16 cellular contexts compared by ENCODE assay signal in the genomic region with DNA sequence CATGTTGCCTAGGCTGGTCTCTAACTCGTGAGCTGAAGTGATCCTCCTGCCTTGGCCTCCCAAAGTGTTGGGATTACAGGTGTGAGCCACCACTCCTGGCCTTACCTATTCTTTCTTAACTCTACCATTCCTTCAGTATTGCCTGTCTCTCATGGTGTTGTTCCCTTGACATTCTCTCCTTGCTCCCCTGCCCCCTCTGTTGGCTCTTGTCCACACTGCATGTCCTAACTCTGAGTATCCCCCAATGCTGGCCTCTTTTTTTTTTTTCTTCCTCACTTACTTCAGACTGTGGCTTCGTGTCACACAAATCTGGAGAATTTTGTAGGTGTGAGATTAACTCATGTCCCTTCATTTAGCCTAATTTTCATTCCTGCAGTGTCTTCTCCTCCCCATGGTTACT. TPM values are rescaled to one million over a fixed set of nuclear protein-coding genes. Genes with fewer than 3 reads are reported as not detected.
DNase-seq lines count a peak whose midpoint lies in the region; ATAC-seq, FAIRE-seq and TF ChIP-seq lines count a peak whose summit lies in the region.
"Had no signal": no experiment of that assay in that cellular context is flagged by ENCODE, and none has a peak within 500 bp of the region (broad histone marks: within the 10 kb centered on the region; RNA-seq: fewer than 3 reads in every experiment).

No MANE protein-coding gene starts in this region.

- no peak overlapping the region for H4K5ac ChIP-seq in H9 (ENCODE audit: insufficient read length, low read depth, low read length)

- H3K56ac ChIP-seq in H9 (ENCODE audit: insufficient read length, low read depth, low read length) = no peak overlapping the region

- no peak for FAIRE-seq in keratinocyte (lab: Jason Lieb, UNC)
- FAIRE-seq: K562 had no signal

- H3K9me3 Mint-ChIP-seq in Calu3 (ENCODE audit: low read depth, unreplicated experiment) (no peaks in the 10 kb centered on the region), H9 (peaks cover 55 to 59% of the 10 kb centered on the region in 2 experiments)

- no peak overlapping the region for H3K4me3 ChIP-seq in WERI-Rb-1 (ENCODE audit: low read depth, low read length)
- H3K4me3 ChIP-seq in keratinocyte (ENCODE audit: control insufficient read depth in 2 of 3, extremely low read depth in 1 of 3, insufficient read depth in 2 of 3, low read depth in 1 of 3, low read length in 3 of 3) = no peak overlapping the region
- H3K4me3 ChIP-seq: BLaER1, heart right ventricle, K562, ovary had no signal

- no peak overlapping the region for H2BK12ac ChIP-seq in H9 (ENCODE audit: insufficient read length, low read depth, low read length)

- no peaks in the 10 kb centered on the region for H3K36me3 ChIP-seq in WERI-Rb-1
- H3K36me3 ChIP-seq in keratinocyte (ENCODE audit: control insufficient read depth in 2 of 2, extremely low read depth in 1 of 2, insufficient read depth in 2 of 2, low read length in 2 of 2) = no peaks in the 10 kb centered on the region
- H3K36me3 ChIP-seq: BLaER1, heart right ventricle, ovary had no signal

- no peaks in the 10 kb centered on the region for H3K79me2 ChIP-seq in H9 (ENCODE audit: insufficient read depth, low read length)
- H3K79me2 ChIP-seq in keratinocyte (ENCODE audit: control insufficient read depth, insufficient read depth, low read length) = no peaks in the 10 kb centered on the region

- H3K18ac ChIP-seq in H9 (ENCODE audit: insufficient read length, low read depth, low read length) = no peak overlapping the region

- H2BK120ac ChIP-seq in H9 (ENCODE audit: low read depth, low read length, poor library complexity, severe bottlenecking) = no peak overlapping the region

- H3K27me3 ChIP-seq in H9 (ENCODE audit: insufficient read depth, low read length) (no peaks in the 10 kb centered on the region), WERI-Rb-1 (ENCODE audit: insufficient read depth, low read depth, severe bottlenecking) (peaks cover 8% of the 10 kb centered on the region), keratinocyte (ENCODE audit: control insufficient read depth, extremely low read depth, insufficient read depth, low read length) (no peaks in the 10 kb centered on the region)
- H3K27me3 ChIP-seq: heart right ventricle, ovary had no signal

- no peak overlapping the region for H2AFZ ChIP-seq in H9 (ENCODE audit: low read length)
- no peak overlapping the region for H2AFZ ChIP-seq in keratinocyte (ENCODE audit: control insufficient read depth, low read length)

- H3K27ac Mint-ChIP-seq in Calu3 (ENCODE audit: unreplicated experiment) (no peak overlapping the region), H9 (no peak overlapping the region)
- H3K27ac Mint-ChIP-seq: stimulated activated effector memory CD8-positive, alpha-beta T cell treated with anti-CD3 and anti-CD28 coated beads, Interleukin-12 subunit alpha, Interleukin-12 subunit beta, amount 100 ng/mL, for 72 hours had no signal

- H3K9me1 ChIP-seq in keratinocyte (ENCODE audit: control insufficient read depth, extremely low read depth, insufficient read depth, low read length) = no peaks in the 10 kb centered on the region

- H2BK5ac ChIP-seq in H9 (ENCODE audit: insufficient read length, low read length) = no peak overlapping the region

- H3K9me3 ChIP-seq in H9 (ENCODE audit: control insufficient read depth, low read depth, low read length) = no peaks in the 10 kb centered on the region
- no peaks in the 10 kb centered on the region for H3K9me3 ChIP-seq in WERI-Rb-1 (ENCODE audit: severe bottlenecking)
- H3K9me3 ChIP-seq in keratinocyte (ENCODE audit: control insufficient read depth, low read depth, low read length) = no peaks in the 10 kb centered on the region
- H3K9me3 ChIP-seq: ovary had no signal

- H3K9ac ChIP-seq in H9 (ENCODE audit: extremely low read depth, insufficient read length, low read length) = no peak overlapping the region
- no peak overlapping the region for H3K9ac ChIP-seq in keratinocyte (ENCODE audit: control insufficient read depth, extremely low read depth, insufficient read depth, low read length)
- H3K9ac ChIP-seq: BLaER1 had no signal

- TF ChIP-seq CTCF in Calu3 (IDR thresholded peaks at IDR 0.05; ENCODE audit: unreplicated experiment) = peak; percentile 26
- TF ChIP-seq CTCF in H9 (conservative IDR thresholded peaks at IDR 0.05) = peak; percentile 59
- TF ChIP-seq CTCF in WERI-Rb-1 (IDR thresholded peaks at IDR 0.05; ENCODE audit: low read depth, low read length) = peak; percentile 38; the same call in 1 of the 2 replicates
- peak in 2 of 3 experiments; percentile 16 to 35 for TF ChIP-seq CTCF in keratinocyte (optimal IDR thresholded peaks at IDR 0.05 in 1 of 3, IDR thresholded peaks at IDR 0.05 in 1 of 3, conservative IDR thresholded peaks at IDR 0.05 in 1 of 3; ENCODE audit: extremely low read depth in 1 of 3, insufficient read depth in 2 of 3, low read length in 3 of 3)

- H3K14ac ChIP-seq in H9 (ENCODE audit: insufficient read depth, low read length) = no peak overlapping the region

- DNase-seq in Calu3 (peak; percentile 54), H9 (peak; percentile 56), WERI-Rb-1 (peak; percentile 20), keratinocyte (ENCODE audit: low read depth, low spot score) (no peak), GOT3 (lab: John Stamatoyannopoulos, UW) (no peak)
- DNase-seq in activated effector memory CD4-positive, alpha-beta T cell treated with anti-CD3 and anti-CD28 coated beads, Interleukin-2, amount 50 U/mL, for 16 hours = no peak
- DNase-seq: amniotic stem cell, heart right ventricle, NCI-H2107, ovary had no signal

- H3K36me3 Mint-ChIP-seq in Calu3 (ENCODE audit: insufficient read depth, unreplicated experiment) (no peaks in the 10 kb centered on the region), H9 (ENCODE audit: insufficient read depth in 1 of 3, low read depth in 3 of 3) (no peaks in the 10 kb centered on the region; a peak in 1 of 7 replicates)
- H3K36me3 Mint-ChIP-seq: stimulated activated effector memory CD8-positive, alpha-beta T cell treated with anti-CD3 and anti-CD28 coated beads, Interleukin-12 subunit alpha, Interleukin-12 subunit beta, amount 100 ng/mL, for 72 hours had no signal

- no peak overlapping the region for H3K4me2 ChIP-seq in H9 (ENCODE audit: insufficient read depth, insufficient read length, low read length)
- no peak overlapping the region for H3K4me2 ChIP-seq in keratinocyte (ENCODE audit: control insufficient read depth, extremely low read depth, insufficient read depth, low read depth, low read length)
- H3K4me2 ChIP-seq: BLaER1 had no signal

- H3K23ac ChIP-seq in H9 (ENCODE audit: insufficient read length, low read depth, low read length) = no peak overlapping the region

- ATAC-seq in GM21619 (IDR thresholded peaks at IDR 0.05; ENCODE audit: unreplicated experiment) (no peak), GM21529 (IDR thresholded peaks at IDR 0.05; ENCODE audit: unreplicated experiment) (no peak)
- ATAC-seq: heart right ventricle; K562; stimulated activated effector memory CD8-positive, alpha-beta T cell treated with anti-CD3 and anti-CD28 coated beads, Interleukin-12 subunit alpha, Interleukin-12 subunit beta, amount 100 ng/mL, for 72 hours had no signal

- CTCF ChIA-PET in Calu3 (lab: Charles Lee) = no interaction called here

- BruUV-seq in Calu3 (replicated peaks; lab: Mats Ljungman, UMichigan) = no TSS peak

- H3K27ac ChIP-seq in H9 (ENCODE audit: insufficient read length, low read depth, low read length) (no peak overlapping the region), WERI-Rb-1 (no peak overlapping the region), keratinocyte (ENCODE audit: control insufficient read depth, insufficient read depth, low read length) (no peak overlapping the region)
- H3K27ac ChIP-seq: BLaER1, heart right ventricle, ovary had no signal

- no peak overlapping the region for H3K4me3 Mint-ChIP-seq in Calu3 (ENCODE audit: low read depth, unreplicated experiment)
- no peak overlapping the region for H3K4me3 Mint-ChIP-seq in H9
- H3K4me3 Mint-ChIP-seq: stimulated activated effector memory CD8-positive, alpha-beta T cell treated with anti-CD3 and anti-CD28 coated beads, Interleukin-12 subunit alpha, Interleukin-12 subunit beta, amount 100 ng/mL, for 72 hours had no signal

- no peak overlapping the region for H3T11ph ChIP-seq in H9 (ENCODE audit: low read length)

- H3K27me3 Mint-ChIP-seq in Calu3 (ENCODE audit: unreplicated experiment) (no peaks in the 10 kb centered on the region), H9 (ENCODE audit: low read depth) (no peaks in the 10 kb centered on the region)

- no peaks in the 10 kb centered on the region for H3K79me1 ChIP-seq in H9 (ENCODE audit: insufficient read depth, low read depth, low read length, poor library complexity, severe bottlenecking)

- H4K8ac ChIP-seq in H9 (replicated peaks; ENCODE audit: insufficient read length, low read depth, low read length) = no peak overlapping the region

- no peaks in the 10 kb centered on the region for H3K23me2 ChIP-seq in H9 (ENCODE audit: insufficient read length, low read depth, low read length, poor library complexity, severe bottlenecking)

- intact Hi-C loops in Calu3 (cut with micrococcal nuclease; ENCODE audit: unreplicated experiment) = no loop called here

- H2BK20ac ChIP-seq in H9 (ENCODE audit: low read depth, low read length, poor library complexity, severe bottlenecking) = no peak overlapping the region

- H4K91ac ChIP-seq in H9 (ENCODE audit: insufficient read length, low read depth, low read length) = no peak overlapping the region

- H2BK15ac ChIP-seq in H9 (ENCODE audit: low read depth, low read length) = no peak overlapping the region

- H2AK5ac ChIP-seq in H9 (ENCODE audit: insufficient read length, low read length) = no peak overlapping the region

- no CpG with 5 or more reads among the region's 2 CpGs for WGBS in H9 (ENCODE audit: extremely low coverage, insufficient read length, low lambda C conversion rate)

- dilution Hi-C loops in keratinocyte (cut with MboI; ENCODE audit: extremely low pct_ligation_motif_present, low sequenced_read_pairs) = no loop called here

- no peak overlapping the region for H3K4ac ChIP-seq in H9 (ENCODE audit: low read depth, low read length)

- no peaks in the 10 kb centered on the region for H4K20me1 ChIP-seq in H9 (ENCODE audit: control insufficient read depth, insufficient read depth, insufficient read length)
- no peaks in the 10 kb centered on the region for H4K20me1 ChIP-seq in keratinocyte (ENCODE audit: control insufficient read depth, extremely low read depth, insufficient read depth, low read length)
- H4K20me1 ChIP-seq: BLaER1 had no signal

- no peaks in the 10 kb centered on the region for H3K4me1 ChIP-seq in H9 (ENCODE audit: insufficient read depth, low read length)
- no peaks in the 10 kb centered on the region for H3K4me1 ChIP-seq in keratinocyte (ENCODE audit: control insufficient read depth, extremely low read depth, insufficient read depth, low read length)
- H3K4me1 ChIP-seq: BLaER1, heart right ventricle had no signal

- H3K4me1 Mint-ChIP-seq in Calu3 (ENCODE audit: low read depth, unreplicated experiment) (peaks cover 17% of the 10 kb centered on the region), H9 (no peaks in the 10 kb centered on the region)
- H3K4me1 Mint-ChIP-seq: stimulated activated effector memory CD8-positive, alpha-beta T cell treated with anti-CD3 and anti-CD28 coated beads, Interleukin-12 subunit alpha, Interleukin-12 subunit beta, amount 100 ng/mL, for 72 hours had no signal

RNA-seq across cellular contexts. Expression of a gene that starts 22.9 kb away (rescaled TPM):
- total RNA-seq in Calu3 (2022) (not detected in 2 replicates), H9 (2021) (0.18 and 0.24 TPM in 2 replicates)
- 0.05 to 0.07 TPM (median 0.06 TPM) in 3 replicates for polyA plus RNA-seq in keratinocyte
- polyA plus RNA-seq in keratinocyte (2011; ENCODE audit: low read depth) = not detected
- 0.04 and 0.07 TPM in 2 replicates for polyA plus RNA-seq in keratinocyte (2011; cell fraction: cytosol; rRNA removed)
- polyA plus RNA-seq in keratinocyte (2011; cell fraction: nucleus; rRNA removed) = 0.10 and 0.12 TPM in 2 replicates
- 0.10 TPM in 1 of 2 replicates, not detected in the other for polyA plus RNA-seq in keratinocyte (2012; ENCODE audit: low replicate concordance)
- polyA minus RNA-seq in keratinocyte = 0.07 to 0.33 TPM (median 0.19 TPM) in 3 replicates
- polyA minus RNA-seq in keratinocyte (2011; cell fraction: cytosol; rRNA and poly(A)+ RNA removed) = not detected
- 0.11 and 0.31 TPM in 2 replicates for polyA minus RNA-seq in keratinocyte (2011; cell fraction: nucleus; rRNA and poly(A)+ RNA removed)
- total RNA-seq: K562, lung microvascular endothelial cell had no signal
- polyA plus RNA-seq: K562 had no signal

Comparison
In these comparisons a context has a peak if more than half of its experiments do, and no peak if none do; other contexts are left out.
1. DNase-seq: peak in Calu3 (single experiment), H9 (single experiment) and WERI-Rb-1 (single experiment); none in keratinocyte (single experiment), GOT3 (single experiment) and activated effector memory CD4-positive, alpha-beta T cell treated with anti-CD3 and anti-CD28 coated beads, Interleukin-2, amount 50 U/mL, for 16 hours (single experiment).
2. Peak in every context shown above with its lines, with median percentiles within 50 percentile points of each other: CTCF ChIP-seq.